In genomic region chr10:6222755-6223154, GRCh38 we compare ENCODE assay signal across 23 cellular contexts. TPM values are rescaled to one million over a fixed set of nuclear protein-coding genes. Genes with fewer than 3 reads are reported as not detected.
A peak's percentile ranks its signal among the peaks of the same experiment; 100 is the strongest.
DNase-seq lines count a peak whose midpoint lies in the region; ATAC-seq and TF ChIP-seq lines count a peak whose summit lies in the region.
"Had no signal": no experiment of that assay in that cellular context is flagged by ENCODE, and none has a peak within 500 bp of the region (broad histone marks: within the 10 kb centered on the region; RNA-seq: fewer than 3 reads in every experiment).

No MANE protein-coding gene starts in this region.

- H2BK5ac ChIP-seq in mesenchymal stem cell (ENCODE audit: low read depth, low read length, poor library complexity, severe bottlenecking) = no peak overlapping the region

- intact Hi-C loops in heart right ventricle (cut with DNase I) = no loop called here
- intact Hi-C loops in tibial artery (cut with DNase I; ENCODE audit: low total_unique reads) = no loop called here
- intact Hi-C loops in sigmoid colon (cut with DNase I) = no loop called here

- peaks cover 91% of the 10 kb centered on the region for H3K36me3 ChIP-seq in cardiac muscle cell
- peaks cover 10 to 100% (median 63%) of the 10 kb centered on the region in 9 donors for H3K36me3 ChIP-seq in heart right ventricle
- H3K36me3 ChIP-seq in SJSA1 = peaks cover 91% of the 10 kb centered on the region
- H3K36me3 ChIP-seq in mesenchymal stem cell (ENCODE audit: control insufficient read depth in 1 of 2, insufficient read depth in 2 of 2, low read depth in 1 of 2, low read length in 2 of 2) = peaks cover 78 to 94% of the 10 kb centered on the region in 2 experiments
- H3K36me3 ChIP-seq in tibial artery = peaks cover 93 to 98% (median 97%) of the 10 kb centered on the region in 3 donors
- H3K36me3 ChIP-seq in sigmoid colon = peaks cover 58 to 98% (median 90%) of the 10 kb centered on the region in 4 donors

- H3K4me3 ChIP-seq in cardiac muscle cell = no peak overlapping the region
- no peak overlapping the region for H3K4me3 ChIP-seq in heart right ventricle
- no peak overlapping the region for H3K4me3 ChIP-seq in SJSA1
- no peak overlapping the region for H3K4me3 ChIP-seq in mesenchymal stem cell (ENCODE audit: insufficient read depth in 1 of 2, low read depth in 1 of 2, low read length in 2 of 2)
- no peak overlapping the region for H3K4me3 ChIP-seq in tibial artery
- H3K4me3 ChIP-seq in sigmoid colon = no peak overlapping the region
- H3K4me3 ChIP-seq: GM12878, HAP-1, Peyer's patch, right lobe of liver, tibial nerve had no signal

- H3K27me3 ChIP-seq in cardiac muscle cell = no peaks in the 10 kb centered on the region
- no peaks in the 10 kb centered on the region for H3K27me3 ChIP-seq in heart right ventricle
- no peaks in the 10 kb centered on the region for H3K27me3 ChIP-seq in SJSA1 (replicated peaks)
- no peaks in the 10 kb centered on the region for H3K27me3 ChIP-seq in mesenchymal stem cell (ENCODE audit: control insufficient read depth in 1 of 2, insufficient read depth in 1 of 2, low read length in 2 of 2)
- no peaks in the 10 kb centered on the region for H3K27me3 ChIP-seq in tibial artery
- no peaks in the 10 kb centered on the region for H3K27me3 ChIP-seq in sigmoid colon
- H3K27me3 ChIP-seq: BE2C, brain microvascular endothelial cell, Peyer's patch, right lobe of liver, tibial nerve had no signal

- peak overlapping the region in 1 of 2 experiments; percentile 31 for H3K18ac ChIP-seq in mesenchymal stem cell (ENCODE audit: low read depth in 1 of 2, low read length in 2 of 2)

- H3K9me3 ChIP-seq in cardiac muscle cell (ENCODE audit: low read depth) = no peaks in the 10 kb centered on the region
- H3K9me3 ChIP-seq in heart right ventricle = no peaks in the 10 kb centered on the region
- H3K9me3 ChIP-seq in SJSA1 (replicated peaks) = no peaks in the 10 kb centered on the region
- no peaks in the 10 kb centered on the region for H3K9me3 ChIP-seq in mesenchymal stem cell (ENCODE audit: control insufficient read depth, low read length)
- no peaks in the 10 kb centered on the region for H3K9me3 ChIP-seq in tibial artery
- no peaks in the 10 kb centered on the region for H3K9me3 ChIP-seq in sigmoid colon
- H3K9me3 ChIP-seq: BE2C, HAP-1, Peyer's patch, right lobe of liver, tibial nerve had no signal

- no peak for ATAC-seq in heart right ventricle
- no peak for ATAC-seq in GM21423 (IDR thresholded peaks at IDR 0.05; ENCODE audit: unreplicated experiment)
- ATAC-seq: activated CD8-positive, alpha-beta memory T cell treated with anti-CD3 and anti-CD28 coated beads, Interleukin-2, amount 10 ng/mL, durations not matched to agents 7 days and 5 days had no signal

- TF ChIP-seq POLR2A in sigmoid colon (IDR thresholded peaks at IDR 0.05) = no peak

- H4K91ac ChIP-seq in mesenchymal stem cell (ENCODE audit: low read length) = peak overlapping the region; percentile 91

- no peak overlapping the region for H3K4me2 ChIP-seq in mesenchymal stem cell (ENCODE audit: low read length, poor library complexity, severe bottlenecking)

- peak overlapping the region in 1 of 2 experiments; percentile 64 for H3K4ac ChIP-seq in mesenchymal stem cell (ENCODE audit: low read depth in 1 of 2, low read length in 2 of 2)

- peak overlapping the region; percentile 74 for H4K8ac ChIP-seq in mesenchymal stem cell (ENCODE audit: low read length)

- no peak overlapping the region for H2BK120ac ChIP-seq in mesenchymal stem cell (ENCODE audit: low read depth, low read length)

- H3K4me1 ChIP-seq in cardiac muscle cell (ENCODE audit: low read depth) (peaks cover 10% of the 10 kb centered on the region), heart right ventricle (peaks cover 0 to 5% (median 0%) of the 10 kb centered on the region in 9 donors), SJSA1 (replicated peaks) (peaks cover 35% of the 10 kb centered on the region), mesenchymal stem cell (ENCODE audit: control insufficient read depth, insufficient read depth, low read depth, low read length) (peaks cover 15% of the 10 kb centered on the region), tibial artery (peaks cover 0 to 10% (median 2%) of the 10 kb centered on the region in 4 donors), sigmoid colon (no peaks in the 10 kb centered on the region)
- H3K4me1 ChIP-seq: HAP-1, Peyer's patch, right lobe of liver had no signal

- no peak overlapping the region for H3K14ac ChIP-seq in mesenchymal stem cell (ENCODE audit: low read length in 2 of 2)

- H2AK5ac ChIP-seq in mesenchymal stem cell (ENCODE audit: low read length, severe bottlenecking) = no peak overlapping the region

- H3K9ac ChIP-seq in mesenchymal stem cell (ENCODE audit: low read length) = no peak overlapping the region

- no peak overlapping the region for H2BK15ac ChIP-seq in mesenchymal stem cell (ENCODE audit: low read depth, poor library complexity, severe bottlenecking)

- TF ChIP-seq EP300 in sigmoid colon (IDR thresholded peaks at IDR 0.05) = no peak

- H3K79me1 ChIP-seq in mesenchymal stem cell (replicated peaks; ENCODE audit: low read length, poor library complexity, severe bottlenecking) = peaks cover 32% of the 10 kb centered on the region

- H3K27ac ChIP-seq in cardiac muscle cell = peak overlapping the region; percentile 91
- no peak overlapping the region for H3K27ac ChIP-seq in heart right ventricle
- H3K27ac ChIP-seq in SJSA1 = peak overlapping the region; percentile 72
- H3K27ac ChIP-seq in mesenchymal stem cell (ENCODE audit: low read length, poor library complexity, severe bottlenecking) = no peak overlapping the region
- peak overlapping the region; percentile 21 for H3K27ac ChIP-seq in tibial artery
- no peak overlapping the region for H3K27ac ChIP-seq in sigmoid colon
- H3K27ac ChIP-seq: brain microvascular endothelial cell, Peyer's patch, right lobe of liver, tibial nerve had no signal

- H3K23ac ChIP-seq in mesenchymal stem cell (ENCODE audit: low read length in 2 of 2) = peak overlapping the region in 1 of 2 experiments; percentile 57

- no peak for DNase-seq in cardiac muscle cell (ENCODE audit: low read depth in 1 of 2, low spot score in 1 of 2)
- no peak for DNase-seq in heart right ventricle
- DNase-seq in SJSA1 (ENCODE audit: low read depth in 1 of 2, low spot score in 2 of 2) = no peak
- DNase-seq in mesenchymal stem cell = no peak
- DNase-seq in tibial artery = no peak
- no peak for DNase-seq in sigmoid colon
- no peak for DNase-seq in cerebellum (ENCODE audit: low spot score)
- DNase-seq: activated CD4-positive, alpha-beta T cell treated with anti-CD3 and anti-CD28 coated beads, Interleukin-2, amount 50 U/mL, for 4 hours; activated CD8-positive, alpha-beta memory T cell treated with anti-CD3 and anti-CD28 coated beads, Interleukin-2, amount 10 ng/mL, durations not matched to agents 7 days and 5 days; activated naive CD4-positive, alpha-beta T cell treated with Interleukin-2 at 50 U/mL for 16 hours; brain microvascular endothelial cell; hippocampal formation; NCI-H1436 treated with DMSO at 0.1 percent for 48 hours; NCI-H2107; NCI-H774; Peyer's patch; right lobe of liver; stimulated activated CD4-positive, alpha-beta T cell treated with anti-CD3 and anti-CD28 coated beads, Interleukin-4, amount 100 ng/mL, for 24 hours had no signal

- H2BK12ac ChIP-seq in mesenchymal stem cell (ENCODE audit: low read length in 2 of 2) = no peak overlapping the region

- no peak for TF ChIP-seq CTCF in cardiac muscle cell (IDR thresholded peaks at IDR 0.05; ENCODE audit: low read depth, low read length)
- no peak for TF ChIP-seq CTCF in heart right ventricle (IDR thresholded peaks at IDR 0.05)
- TF ChIP-seq CTCF in tibial artery (IDR thresholded peaks at IDR 0.05) = no peak
- TF ChIP-seq CTCF in sigmoid colon (IDR thresholded peaks at IDR 0.05) = no peak

- no peak overlapping the region for H2AFZ ChIP-seq in mesenchymal stem cell (ENCODE audit: low read depth, low read length)

- WGBS in heart right ventricle, 2 donors = 92 to 95% methylated on average over 19 of the region's 19 CpGs
- WGBS in mesenchymal stem cell = 92% methylated on average over 18 of the region's 19 CpGs
- WGBS in sigmoid colon, 2 donors = 95% methylated on average over 19 of the region's 19 CpGs

RNA-seq across cellular contexts. Expression of gene PFKFB3, which starts 20.0 kb away (rescaled TPM):
- total RNA-seq in cardiac muscle cell (47.6 and 55.8 TPM in 2 replicates), heart right ventricle (10 to 100 TPM in 9 of 10 donors, 1 to 10 TPM in 1; 7.6 to 77.3 (median 16.3) TPM), sigmoid colon (10 to 100 TPM; 24.5 to 29.3 (median 28.5) TPM), cerebellum (27.0 TPM)
- polyA plus RNA-seq in cardiac muscle cell (37.1 and 47.6 TPM in 2 replicates), heart right ventricle (10 to 100 TPM in 1 of 2 donors, 1 to 10 TPM in 1; 5.5 to 10.6 TPM), sigmoid colon (10 to 100 TPM; 10.2 to 33.2 (median 13.9) TPM)
- 15.6 and 21.8 TPM in 2 replicates for total RNA-seq in SJSA1 (2014; rRNA removed; shearing (Covaris generic))
- 14.6 TPM for polyA plus RNA-seq in mesenchymal stem cell (2013, experiment 1 of 2)
- 15.8 TPM for polyA plus RNA-seq in mesenchymal stem cell (2013, experiment 2 of 2)

Comparison
In these comparisons a context has a peak if more than half of its experiments do, and no peak if none do; other contexts are left out.
1. H3K27ac ChIP-seq: peak in cardiac muscle cell (single experiment), SJSA1 (single experiment) and tibial artery (2 of 2); none in heart right ventricle (0 of 10), mesenchymal stem cell (single experiment) and sigmoid colon (0 of 4).